34 cellular contexts compared by ENCODE assay signal in genomic region chr2:177872286-177872685, GRCh38.
"Had no signal": no experiment of that assay in that cellular context is flagged by ENCODE, and none has a peak within 500 bp of the region (broad histone marks: within the 10 kb centered on the region; RNA-seq: fewer than 3 reads in every experiment).

No MANE protein-coding gene starts in this region.

- H3K27ac ChIP-seq: adrenal gland, body of pancreas, esophagus muscularis mucosa, foreskin keratinocyte, heart left ventricle, WERI-Rb-1 had no signal

- H3K27me3 Mint-ChIP-seq: activated naive CD8-positive, alpha-beta T cell treated with anti-CD3 and anti-CD28 coated beads, Interleukin-2, amount 50 U/mL, for 24 hours had no signal

- ATAC-seq: activated CD4-positive, CD25-positive, alpha-beta regulatory T cell treated with anti-CD3 and anti-CD28 coated beads, Interleukin-2, amount 50 U/mL, for 24 hours; activated CD8-positive, alpha-beta T cell treated with anti-CD3 and anti-CD28 coated beads for 36 hours; activated naive CD8-positive, alpha-beta T cell treated with anti-CD3 and anti-CD28 coated beads, Interleukin-2, amount 50 U/mL, for 24 hours; body of pancreas; effector memory CD8-positive, alpha-beta T cell; foreskin keratinocyte; gastrocnemius medialis; heart left ventricle had no signal

- H3K4me3 Mint-ChIP-seq: activated B cell treated with CpG ODN at 0.5 μM for 24 hours; activated CD8-positive, alpha-beta T cell treated with anti-CD3 and anti-CD28 coated beads for 36 hours; activated naive CD4-positive, alpha-beta T cell treated with anti-CD3 and anti-CD28 coated beads for 36 hours; activated naive CD4-positive, alpha-beta T cell treated with anti-CD3 and anti-CD28 coated beads, Interleukin-2, amount 50 U/mL, for 24 hours; activated naive CD8-positive, alpha-beta T cell treated with anti-CD3 and anti-CD28 coated beads for 36 hours; activated naive CD8-positive, alpha-beta T cell treated with anti-CD3 and anti-CD28 coated beads, Interleukin-2, amount 50 U/mL, for 24 hours; activated T-helper 1 cell treated with anti-CD3 and anti-CD28 coated beads, Interleukin-12 subunit alpha, Interleukin-12 subunit beta, Interleukin-2, Interleukin-4 antibody, amounts not matched to agents 30 ng/mL and 10 ng/mL and 1 ng/mL, durations not matched to agents 14 hours and 24 hours and 36 hours; effector memory CD8-positive, alpha-beta T cell; T-helper 2 cell treated with Interferon-gamma antibody and Interleukin-4, amounts not matched to agents 5 μg/mL and 100 μg/mL, for 36 hours had no signal

- DNase-seq: activated B cell treated with CpG ODN at 0.5 μM for 24 hours; activated CD4-positive, alpha-beta T cell treated with anti-CD3 and anti-CD28 coated beads for 48 hours; activated CD4-positive, alpha-beta T cell treated with anti-CD3 and anti-CD28 coated beads, Interleukin-2, amount 50 U/mL, for 1 hour; activated CD4-positive, alpha-beta T cell treated with anti-CD3 and anti-CD28 coated beads, Interleukin-2, amount 50 U/mL, for 48 hours; activated CD8-positive, alpha-beta memory T cell treated with anti-CD3 and anti-CD28 coated beads for 24 hours; activated CD8-positive, alpha-beta T cell treated with anti-CD3 and anti-CD28 coated beads for 36 hours; activated effector memory CD4-positive, alpha-beta T cell treated with anti-CD3 and anti-CD28 coated beads, Interleukin-2, amount 50 U/mL, for 16 hours; activated naive CD4-positive, alpha-beta T cell treated with anti-CD3 and anti-CD28 coated beads for 36 hours; activated naive CD8-positive, alpha-beta T cell treated with anti-CD3 and anti-CD28 coated beads for 36 hours; activated naive CD8-positive, alpha-beta T cell treated with anti-CD3 and anti-CD28 coated beads, Interleukin-2, amount 50 U/mL, for 24 hours; activated T-cell treated with anti-CD3 and anti-CD28 coated beads, Interleukin-2, amount 50 U/mL, for 48 hours; adrenal gland; amygdala; aorta; body of pancreas; caudate nucleus; cortex of kidney; dermis blood vessel endothelial cell; effector CD4-positive, alpha-beta T cell; effector memory CD8-positive, alpha-beta T cell; erythroblast; foreskin keratinocyte; gastrocnemius medialis; glutamatergic neuron; heart left ventricle; T1000; WERI-Rb-1 had no signal

- H3K36me3 ChIP-seq: adrenal gland, esophagus muscularis mucosa, gastrocnemius medialis, heart left ventricle, WERI-Rb-1 had no signal

- H3K4me1 ChIP-seq: adrenal gland, esophagus muscularis mucosa, foreskin keratinocyte had no signal

- H3K27me3 ChIP-seq: adrenal gland, body of pancreas, esophagus muscularis mucosa, foreskin keratinocyte, gastrocnemius medialis, heart left ventricle had no signal

- H3K36me3 Mint-ChIP-seq: activated naive CD4-positive, alpha-beta T cell treated with anti-CD3 and anti-CD28 coated beads, Interleukin-2, amount 50 U/mL, for 24 hours; activated naive CD8-positive, alpha-beta T cell treated with anti-CD3 and anti-CD28 coated beads for 36 hours had no signal

- H3K9me3 Mint-ChIP-seq: activated B cell treated with CpG ODN at 0.5 μM for 24 hours; activated CD8-positive, alpha-beta T cell treated with anti-CD3 and anti-CD28 coated beads for 36 hours; activated naive CD4-positive, alpha-beta T cell treated with anti-CD3 and anti-CD28 coated beads for 36 hours; activated naive CD4-positive, alpha-beta T cell treated with anti-CD3 and anti-CD28 coated beads, Interleukin-2, amount 50 U/mL, for 24 hours; activated naive CD8-positive, alpha-beta T cell treated with anti-CD3 and anti-CD28 coated beads for 36 hours; activated naive CD8-positive, alpha-beta T cell treated with anti-CD3 and anti-CD28 coated beads, Interleukin-2, amount 50 U/mL, for 24 hours; activated T-helper 1 cell treated with anti-CD3 and anti-CD28 coated beads, Interleukin-12 subunit alpha, Interleukin-12 subunit beta, Interleukin-2, Interleukin-4 antibody, amounts not matched to agents 30 ng/mL and 10 ng/mL and 1 ng/mL, durations not matched to agents 14 hours and 24 hours and 36 hours; activated T-helper 2 cell treated with anti-CD3 and anti-CD28 coated beads, Interferon-gamma antibody, Interleukin-2, Interleukin-4, amounts not matched to agents 10 μg/mL and 5 μg/mL and 100 μg/mL, durations not matched to agents 14 hours and 24 hours and 36 hours; effector memory CD8-positive, alpha-beta T cell; T-helper 2 cell treated with Interferon-gamma antibody and Interleukin-4, amounts not matched to agents 5 μg/mL and 100 μg/mL, for 36 hours had no signal

- H3K4me1 Mint-ChIP-seq: activated B cell treated with CpG ODN at 0.5 μM for 24 hours; activated naive CD4-positive, alpha-beta T cell treated with anti-CD3 and anti-CD28 coated beads, Interleukin-2, amount 50 U/mL, for 24 hours; activated naive CD8-positive, alpha-beta T cell treated with anti-CD3 and anti-CD28 coated beads for 36 hours; activated naive CD8-positive, alpha-beta T cell treated with anti-CD3 and anti-CD28 coated beads, Interleukin-2, amount 50 U/mL, for 24 hours had no signal

- H3K27ac Mint-ChIP-seq: activated B cell treated with CpG ODN at 0.5 μM for 24 hours; activated CD8-positive, alpha-beta T cell treated with anti-CD3 and anti-CD28 coated beads for 36 hours; activated naive CD4-positive, alpha-beta T cell treated with anti-CD3 and anti-CD28 coated beads for 36 hours; activated naive CD4-positive, alpha-beta T cell treated with anti-CD3 and anti-CD28 coated beads, Interleukin-2, amount 50 U/mL, for 24 hours; activated naive CD8-positive, alpha-beta T cell treated with anti-CD3 and anti-CD28 coated beads for 36 hours; activated naive CD8-positive, alpha-beta T cell treated with anti-CD3 and anti-CD28 coated beads, Interleukin-2, amount 50 U/mL, for 24 hours; activated T-helper 1 cell treated with anti-CD3 and anti-CD28 coated beads, Interleukin-12 subunit alpha, Interleukin-12 subunit beta, Interleukin-2, Interleukin-4 antibody, amounts not matched to agents 30 ng/mL and 10 ng/mL and 1 ng/mL, durations not matched to agents 14 hours and 24 hours and 36 hours; activated T-helper 2 cell treated with anti-CD3 and anti-CD28 coated beads, Interferon-gamma antibody, Interleukin-2, Interleukin-4, amounts not matched to agents 10 μg/mL and 5 μg/mL and 100 μg/mL, durations not matched to agents 14 hours and 24 hours and 36 hours; effector memory CD8-positive, alpha-beta T cell; T-helper 2 cell treated with Interferon-gamma antibody and Interleukin-4, amounts not matched to agents 5 μg/mL and 100 μg/mL, for 36 hours had no signal

- FAIRE-seq: colon had no signal

- H3K9me3 ChIP-seq: adrenal gland, body of pancreas, esophagus muscularis mucosa, gastrocnemius medialis, heart left ventricle had no signal

- H3K4me3 ChIP-seq: adrenal gland, body of pancreas, esophagus muscularis mucosa, gastrocnemius medialis, heart left ventricle had no signal
